ENCODE assay signal across 7 cellular contexts in genomic region chr19:4830768-4831265, GRCh38. TPM values are rescaled to one million over a fixed set of nuclear protein-coding genes. Genes with fewer than 3 reads are reported as not detected.
DNase-seq lines count a peak whose midpoint lies in the region; ATAC-seq and TF ChIP-seq lines count a peak whose summit lies in the region.

No MANE protein-coding gene starts in this region.

- TF ChIP-seq CTCF in HFFc6 (IDR thresholded peaks at IDR 0.05) (no peak), GM10266 (IDR thresholded peaks at IDR 0.05; ENCODE audit: control insufficient read depth, insufficient read depth, low read depth, missing control alignments) (no peak)

- ATAC-seq in GM18907 (IDR thresholded peaks at IDR 0.05; ENCODE audit: unreplicated experiment), result no peak

- H3K27ac Mint-ChIP-seq in HFFc6 (peak overlapping the region; percentile 70), immature natural killer cell (peak overlapping the region; percentile 77 to 95 (median 88))
- peak overlapping the region; percentile 89 for H3K27ac Mint-ChIP-seq in activated naive CD8-positive, alpha-beta T cell treated with anti-CD3 and anti-CD28 coated beads for 36 hours

- H3K27me3 ChIP-seq in stomach smooth muscle (ENCODE audit: control insufficient read depth in 1 of 2, insufficient read depth in 2 of 2, low read length in 2 of 2), result no peaks in the 10 kb centered on the region

- H3K9me3 Mint-ChIP-seq in HFFc6, result no peaks in the 10 kb centered on the region
- H3K9me3 Mint-ChIP-seq in activated naive CD8-positive, alpha-beta T cell treated with anti-CD3 and anti-CD28 coated beads for 36 hours, result no peaks in the 10 kb centered on the region
- H3K9me3 Mint-ChIP-seq in immature natural killer cell, result no peaks in the 10 kb centered on the region

- H3K36me3 Mint-ChIP-seq in HFFc6 (ENCODE audit: low read depth) (peaks cover 5% of the 10 kb centered on the region; the same call in 1 of the 2 replicates), immature natural killer cell (no peaks in the 10 kb centered on the region)
- peaks cover 19% of the 10 kb centered on the region for H3K36me3 Mint-ChIP-seq in activated naive CD8-positive, alpha-beta T cell treated with anti-CD3 and anti-CD28 coated beads for 36 hours

- H3K4me1 Mint-ChIP-seq in HFFc6 (ENCODE audit: low read depth) (peaks cover 21% of the 10 kb centered on the region), immature natural killer cell (peaks cover 29 to 32% of the 10 kb centered on the region in 2 donors)
- peaks cover 16% of the 10 kb centered on the region for H3K4me1 Mint-ChIP-seq in activated naive CD8-positive, alpha-beta T cell treated with anti-CD3 and anti-CD28 coated beads for 36 hours

- H3K9ac ChIP-seq in stomach smooth muscle (ENCODE audit: low read length in 2 of 2), result peak overlapping the region; percentile 88 to 89

- DNase-seq in HFFc6 (no peak), immature natural killer cell (no peak), GM10266 (ENCODE audit: extremely low spot score) (no peak), NCI-H1436 treated with DMSO at 0.1 percent for 48 hours (lab: John Stamatoyannopoulos, UW) (no peak)
- DNase-seq in activated naive CD8-positive, alpha-beta T cell treated with anti-CD3 and anti-CD28 coated beads for 36 hours, result no peak

- H3K27me3 Mint-ChIP-seq in HFFc6 (ENCODE audit: insufficient read depth), result no peaks in the 10 kb centered on the region
- no peaks in the 10 kb centered on the region for H3K27me3 Mint-ChIP-seq in activated naive CD8-positive, alpha-beta T cell treated with anti-CD3 and anti-CD28 coated beads for 36 hours
- peaks cover 2 to 11% (median 3%) of the 10 kb centered on the region in 3 donors for H3K27me3 Mint-ChIP-seq in immature natural killer cell (ENCODE audit: low read depth in 3 of 3)

- H3K9me3 ChIP-seq in stomach smooth muscle (ENCODE audit: control insufficient read depth in 2 of 2, low read length in 2 of 2), result no peaks in the 10 kb centered on the region

- H3K27ac ChIP-seq in stomach smooth muscle (ENCODE audit: low read length), result peak overlapping the region; percentile 71

- peaks cover 14% of the 10 kb centered on the region for H3K4me1 ChIP-seq in stomach smooth muscle (ENCODE audit: control insufficient read depth, insufficient read depth, low read length)

- peak overlapping the region; percentile 61 to 94 for H3K4me3 ChIP-seq in stomach smooth muscle (ENCODE audit: low read length in 2 of 2)

- no peaks in the 10 kb centered on the region for H3K36me3 ChIP-seq in stomach smooth muscle (ENCODE audit: control insufficient read depth in 2 of 2, insufficient read depth in 2 of 2, low read length in 2 of 2)

- peak overlapping the region; percentile 87 for H3K4me3 Mint-ChIP-seq in HFFc6
- peak overlapping the region; percentile 93 for H3K4me3 Mint-ChIP-seq in activated naive CD8-positive, alpha-beta T cell treated with anti-CD3 and anti-CD28 coated beads for 36 hours
- H3K4me3 Mint-ChIP-seq in immature natural killer cell, result peak overlapping the region; percentile 81 to 92 (median 90)

RNA-seq across cellular contexts. Expression of gene TICAM1, which starts 0.7 kb away (rescaled TPM):
- 10 to 100 TPM; 16.4 to 21.6 (median 18.4) TPM for total RNA-seq in HFFc6 (2021; fragmentation: NEBNext Ultra II Directional; extraction: Animal tissue kit (Norgen Biotek cat#: 25700))
- total RNA-seq in activated naive CD8-positive, alpha-beta T cell treated with anti-CD3 and anti-CD28 coated beads for 36 hours, result 10 to 100 TPM; 18.4 to 19.5 TPM
- 10 to 100 TPM in 1 of 3 donors, 1 to 10 TPM in 2; 3.3 to 15.7 (median 4.5) TPM for polyA plus RNA-seq in immature natural killer cell

RNA-seq across cellular contexts. Expression of gene PLIN3, which starts 36.6 kb away (rescaled TPM):
- 100 to 1,000 TPM; 250 to 300 (median 266) TPM for total RNA-seq in HFFc6 (2021; fragmentation: NEBNext Ultra II Directional; extraction: Animal tissue kit (Norgen Biotek cat#: 25700))
- total RNA-seq in activated naive CD8-positive, alpha-beta T cell treated with anti-CD3 and anti-CD28 coated beads for 36 hours, result 10 to 100 TPM; 14.6 to 14.7 TPM
- polyA plus RNA-seq in immature natural killer cell, result 10 to 100 TPM; 28.0 to 41.9 (median 32.2) TPM

RNA-seq across cellular contexts. Expression of gene FEM1A, which starts 39.3 kb away (rescaled TPM):
- total RNA-seq in HFFc6 (2021; fragmentation: NEBNext Ultra II Directional; extraction: Animal tissue kit (Norgen Biotek cat#: 25700)), result 10 to 100 TPM in 1 of 6 experiments, 1 to 10 TPM in 5; 8.4 to 10.2 (median 9.0) TPM
- 10 to 100 TPM; 21.8 to 22.5 TPM for total RNA-seq in activated naive CD8-positive, alpha-beta T cell treated with anti-CD3 and anti-CD28 coated beads for 36 hours
- polyA plus RNA-seq in immature natural killer cell, result 1 to 10 TPM in 2 of 3 donors, under 1 TPM in 1; 0.80 to 5.2 (median 2.2) TPM

Comparison
In these comparisons a context has a peak if more than half of its experiments do, and no peak if none do; other contexts are left out.
1. RNA of gene PLIN3, which starts 36.6 kb away (total RNA-seq): 250 to 300 TPM in HFFc6; 14.6 to 14.7 TPM in activated naive CD8-positive, alpha-beta T cell treated with anti-CD3 and anti-CD28 coated beads for 36 hours; every median in the first group is over 10 times any median in the second.
2. Peak in every context shown above with its lines, with median percentiles within 50 percentile points of each other: H3K27ac Mint-ChIP-seq and H3K4me3 Mint-ChIP-seq.